ENCODE assay signal across 1 cellular context in the genomic region with DNA sequence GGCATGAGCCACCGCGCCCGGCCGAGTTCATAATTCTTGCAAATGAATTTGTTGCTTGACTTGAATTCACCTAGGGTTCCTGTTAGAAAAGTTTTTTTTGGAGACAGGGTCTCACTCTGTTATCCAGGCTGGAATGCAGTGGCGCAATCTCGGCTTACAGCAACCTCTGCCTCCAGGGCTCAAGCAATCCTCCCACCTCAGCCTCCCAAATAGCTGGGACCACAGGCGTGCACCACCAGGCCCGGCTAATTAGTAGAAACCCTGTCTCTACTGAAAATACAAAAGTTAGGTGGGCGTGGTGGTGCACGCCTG.
TF ChIP-seq lines count a peak whose summit lies in the region.

No MANE protein-coding gene starts in this region.

TF ChIP-seq in HepG2, 621 proteins besides CTCF, POLR2A, EP300 and RAD21 (continued from another document):
- TF ChIP-seq ZNF512B (CRISPR knock-in tag; IDR thresholded peaks at IDR 0.05; ENCODE audit: borderline replicate concordance) (no peak), PRPF4 (IDR thresholded peaks at IDR 0.05; ENCODE audit: low read depth, low read length, poor library complexity, severe bottlenecking) (no peak), RARA (CRISPR knock-in tag; IDR thresholded peaks at IDR 0.05) (no peak), NFAT5 (CRISPR knock-in tag; IDR thresholded peaks at IDR 0.05) (no peak), ZNF34 (CRISPR knock-in tag; IDR thresholded peaks at IDR 0.05; ENCODE audit: borderline replicate concordance) (no peak), ATRX (CRISPR knock-in tag; IDR thresholded peaks at IDR 0.05; ENCODE audit: borderline replicate concordance) (no peak), ZMYM2 (CRISPR knock-in tag; IDR thresholded peaks at IDR 0.05) (no peak), ZNF274 (CRISPR knock-in tag; IDR thresholded peaks at IDR 0.05) (no peak)
- TF ChIP-seq, protein P1, sequence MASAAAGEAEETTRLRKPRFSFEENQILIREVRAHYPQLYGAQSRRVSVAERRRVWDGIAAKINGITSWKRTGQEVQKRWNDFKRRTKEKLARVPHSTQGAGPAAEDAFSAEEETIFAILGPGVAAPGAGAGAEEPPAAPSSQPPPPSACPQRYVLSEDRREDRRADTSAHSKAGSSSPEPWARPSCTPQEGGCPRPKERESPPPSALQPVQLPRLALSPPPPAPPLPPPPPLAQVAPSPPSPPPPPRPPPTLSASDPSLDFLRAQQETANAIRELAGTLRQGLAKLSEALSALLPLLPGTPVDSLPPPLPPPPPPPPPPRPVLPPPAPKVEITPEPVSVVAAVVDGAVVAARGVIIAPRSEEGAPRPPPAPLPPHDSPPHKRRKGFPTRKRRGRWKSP (CRISPR knock-in tag; IDR thresholded peaks at IDR 0.05), result no peak
- TF ChIP-seq, protein P2, sequence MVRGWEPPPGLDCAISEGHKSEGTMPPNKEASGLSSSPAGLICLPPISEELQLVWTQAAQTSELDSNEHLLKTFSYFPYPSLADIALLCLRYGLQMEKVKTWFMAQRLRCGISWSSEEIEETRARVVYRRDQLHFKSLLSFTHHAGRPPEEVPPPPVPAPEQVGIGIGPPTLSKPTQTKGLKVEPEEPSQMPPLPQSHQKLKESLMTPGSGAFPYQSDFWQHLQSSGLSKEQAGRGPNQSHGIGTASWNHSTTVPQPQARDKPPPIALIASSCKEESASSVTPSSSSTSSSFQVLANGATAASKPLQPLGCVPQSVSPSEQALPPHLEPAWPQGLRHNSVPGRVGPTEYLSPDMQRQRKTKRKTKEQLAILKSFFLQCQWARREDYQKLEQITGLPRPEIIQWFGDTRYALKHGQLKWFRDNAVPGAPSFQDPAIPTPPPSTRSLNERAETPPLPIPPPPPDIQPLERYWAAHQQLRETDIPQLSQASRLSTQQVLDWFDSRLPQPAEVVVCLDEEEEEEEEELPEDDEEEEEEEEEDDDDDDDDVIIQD (CRISPR knock-in tag; IDR thresholded peaks at IDR 0.05; ENCODE audit: low read depth), result no peak
